Comparison of ENCODE assay signal across 8 cellular contexts in genomic region chr10:98135222-98135899, GRCh38. TPM values are rescaled to one million over a fixed set of nuclear protein-coding genes. Genes with fewer than 3 reads are reported as not detected.
A peak's percentile ranks its signal among the peaks of the same experiment; 100 is the strongest.
DNase-seq lines count a peak whose midpoint lies in the region; ATAC-seq, FAIRE-seq and TF ChIP-seq lines count a peak whose summit lies in the region.

No MANE protein-coding gene starts in this region.

- peak overlapping the region; percentile 100 for H2AFZ ChIP-seq in K562 (ENCODE audit: low read depth, low read length)

- H3K36me3 ChIP-seq in K562 (ENCODE audit: control insufficient read depth, insufficient read depth, low read length): no peaks in the 10 kb centered on the region; the same call in 2 of the 3 replicates
- H3K36me3 ChIP-seq in upper lobe of left lung: no peaks in the 10 kb centered on the region

- POLR2A ChIA-PET in K562 (lab: Yijun Ruan, JAX): no interaction called here

- under 1% methylated on average over 12 of the region's 13 CpGs for whole genome bisulfite sequencing in K562 (ENCODE audit: insufficient coverage, low coverage, missing lambda C conversion rate)
- 9 to 14% methylated on average over 13 of the region's 13 CpGs for WGBS in lower leg skin, 2 donors
- 20 to 30% methylated on average over 10 to 13 of the region's 13 CpGs for WGBS in upper lobe of left lung, 2 donors

- H3K9me1 ChIP-seq in K562 (ENCODE audit: control insufficient read depth, insufficient read depth, low read length): no peaks in the 10 kb centered on the region

- peak overlapping the region; percentile 76 for H3K4me2 ChIP-seq in K562 (ENCODE audit: insufficient read depth, low read length)

- ATAC-seq in GM18499 (IDR thresholded peaks at IDR 0.05; ENCODE audit: insufficient read depth, unreplicated experiment): peak; percentile 3
- ATAC-seq in HG02938 (IDR thresholded peaks at IDR 0.05; ENCODE audit: unreplicated experiment): peak; percentile 0
- ATAC-seq in K562: peak; percentile 30; the same call in 2 of the 3 replicates
- no peak for ATAC-seq in upper lobe of left lung (ENCODE audit: low FRiP score in 2 of 2)
- no peak for ATAC-seq in HG02588 (IDR thresholded peaks at IDR 0.05; ENCODE audit: unreplicated experiment)

- peak overlapping the region; percentile 77 for H3K27ac ChIP-seq in K562 (ENCODE audit: extremely low read depth, low read depth, low read length)
- peak overlapping the region; percentile 91 to 96 (median 92) for H3K27ac ChIP-seq in upper lobe of left lung

- H3K79me2 ChIP-seq in K562 (ENCODE audit: control insufficient read depth, insufficient read depth, low read length): peaks cover 58% of the 10 kb centered on the region

- no peak for DNase-seq in K562 (ENCODE audit: extremely low read depth in 1 of 4, low spot score in 3 of 4)
- DNase-seq in lower leg skin (ENCODE audit: low spot score in 2 of 2): peak in 1 of 2 donors; percentile 24
- DNase-seq in upper lobe of left lung: no peak
- no peak for DNase-seq in NCI-H2107 (lab: John Stamatoyannopoulos, UW)
- DNase-seq in NCI-H187 (lab: John Stamatoyannopoulos, UW): no peak

- no peak for TF ChIP-seq RAD21 in K562 (CRISPR knock-in tag; conservative IDR thresholded peaks at IDR 0.05 in 1 of 2, IDR thresholded peaks at IDR 0.05 in 1 of 2)

- intact Hi-C loops in K562 (cut with micrococcal nuclease) (no loop called here), lower leg skin (cut with DNase I; ENCODE audit: low total_unique reads) (no loop called here)

- H3K4me1 ChIP-seq in K562 (replicated peaks in 1 of 2; ENCODE audit: control insufficient read depth in 2 of 2, insufficient read depth in 2 of 2, low read length in 2 of 2) (peaks cover 4 to 12% of the 10 kb centered on the region in 2 experiments; a peak in 3 of 5 replicates), upper lobe of left lung (peaks cover 9 to 44% (median 28%) of the 10 kb centered on the region in 4 donors)

- BruUV-seq in K562 (replicated peaks; lab: Mats Ljungman, UMichigan): TSS peak; percentile 52

- TF ChIP-seq POLR2A in K562 (conservative IDR thresholded peaks at IDR 0.05): no peak
- TF ChIP-seq POLR2A in lower leg skin (IDR thresholded peaks at IDR 0.05): no peak
- TF ChIP-seq POLR2A in upper lobe of left lung (IDR thresholded peaks at IDR 0.05): no peak

- no peaks in the 10 kb centered on the region for H4K20me1 ChIP-seq in K562 (replicated peaks; ENCODE audit: control insufficient read depth, insufficient read depth, low read length)

- no peak for TF ChIP-seq EP300 in K562 (IDR thresholded peaks at IDR 0.05; ENCODE audit: low read length)
- TF ChIP-seq EP300 in upper lobe of left lung (IDR thresholded peaks at IDR 0.05): no peak

- no peak for TF ChIP-seq CTCF in K562 (IDR thresholded peaks at IDR 0.05 in 2 of 3, conservative IDR thresholded peaks at IDR 0.05 in 1 of 3; ENCODE audit: insufficient read depth in 2 of 3, low read depth in 1 of 3, low read length in 3 of 3)
- no peak for TF ChIP-seq CTCF in lower leg skin (IDR thresholded peaks at IDR 0.05)
- TF ChIP-seq CTCF in upper lobe of left lung (IDR thresholded peaks at IDR 0.05): no peak

- peak overlapping the region; percentile 76 to 96 for H3K9ac ChIP-seq in K562 (ENCODE audit: insufficient read depth in 1 of 2, low read depth in 2 of 2, low read length in 2 of 2)

- H3K4me3 ChIP-seq in K562 (peak overlapping the region; percentile 86), lower leg skin (ENCODE audit: low read depth, poor library complexity, severe bottlenecking) (peak overlapping the region; percentile 96), upper lobe of left lung (peak overlapping the region; percentile 59 to 93 (median 73))

- CTCF ChIA-PET in K562 (lab: Yijun Ruan, JAX; ENCODE audit: low intra/inter-chr PET ratio): no interaction called here

- in situ Hi-C loops in K562 (cut with MboI): no loop called here

- H3K27me3 ChIP-seq in K562 (ENCODE audit: control insufficient read depth in 2 of 2, insufficient read depth in 2 of 2, low read length in 2 of 2) (no peaks in the 10 kb centered on the region), upper lobe of left lung (no peaks in the 10 kb centered on the region)

- no peak for FAIRE-seq in K562 (lab: Jason Lieb, UNC)

- no peaks in the 10 kb centered on the region for H3K9me3 ChIP-seq in K562 (replicated peaks; ENCODE audit: control insufficient read depth, insufficient read depth, low read depth, low read length)
- no peaks in the 10 kb centered on the region for H3K9me3 ChIP-seq in upper lobe of left lung

TF ChIP-seq in K562, 482 proteins besides CTCF, POLR2A, EP300 and RAD21:
- TF ChIP-seq ZNF717 (CRISPR knock-in tag; IDR thresholded peaks at IDR 0.05) (no peak), RBM25 (IDR thresholded peaks at IDR 0.05; ENCODE audit: low read depth, low read length, severe bottlenecking) (peak; percentile 30), BCOR (IDR thresholded peaks at IDR 0.05) (peak; percentile 16; the same call in 1 of the 2 replicates), KDM1A (IDR thresholded peaks at IDR 0.05) (0 out of 4 replicates have a peak, but pooled peaks of 1 of the 2 experiments have one; percentile 23), MED1 (CRISPR knock-in tag; IDR thresholded peaks at IDR 0.05; ENCODE audit: borderline replicate concordance) (no peak)

RNA-seq across cellular contexts. Expression of gene R3HCC1L, which starts 0.9 kb away (rescaled TPM):
- 9.2 and 31.2 TPM in 2 replicates for total RNA-seq in K562 (2011; cell fraction: chromatin; rRNA removed; ENCODE audit: low replicate concordance)
- 5.7 and 8.3 TPM in 2 replicates for total RNA-seq in K562 (2011; cell fraction: nucleolus; rRNA removed)
- 10.9 and 15.3 TPM in 2 replicates for total RNA-seq in K562 (2011; cell fraction: nucleoplasm; rRNA removed)
- total RNA-seq in K562 (2014; rRNA removed): 10.9 and 12.9 TPM in 2 replicates
- total RNA-seq in K562 (2014; rRNA removed; fragmentation: Illumina TruSeq; extraction: Trizol): 15.4 and 15.9 TPM in 2 replicates
- total RNA-seq in K562 (2015; rRNA removed; fragmentation: Illumina TruSeq; extraction: Trizol): 14.0 and 14.7 TPM in 2 replicates
- total RNA-seq in K562 (2021): 8.9 and 9.3 TPM in 2 replicates
- 10.7 and 12.6 TPM in 2 replicates for polyA plus RNA-seq in K562 (2011; rRNA removed)
- 3.3 and 7.6 TPM in 2 replicates for polyA plus RNA-seq in K562 (2011; cell fraction: cytosol; rRNA removed)
- 10.1 and 10.9 TPM in 2 replicates for polyA plus RNA-seq in K562 (2011; cell fraction: nucleus; rRNA removed)
- polyA plus RNA-seq in K562 (2012): 8.2 and 9.1 TPM in 2 replicates
- 11.4 and 13.8 TPM in 2 replicates for polyA plus RNA-seq in K562 (2014; fragmentation: Illumina TruSeq; extraction: Trizol)
- 10 to 100 TPM in 1 of 2 experiments, 1 to 10 TPM in 1; 9.1 to 17.8 TPM for polyA plus RNA-seq in K562 (2014; fragmentation: Nextera tagmentation; extraction: Ambion mirVana)
- 9.5 and 11.3 TPM in 2 replicates for polyA plus RNA-seq in K562 (2014; rRNA removed)
- 28.8 and 35.1 TPM in 2 replicates for polyA minus RNA-seq in K562 (2011; rRNA and poly(A)+ RNA removed)
- polyA minus RNA-seq in K562 (2011; cell fraction: cytosol; rRNA and poly(A)+ RNA removed): 6.2 and 7.6 TPM in 2 replicates
- 12.1 and 20.0 TPM in 2 replicates for polyA minus RNA-seq in K562 (2011; cell fraction: nucleus; rRNA and poly(A)+ RNA removed)
- total RNA-seq in lower leg skin: 10 to 100 TPM; 12.1 to 23.6 (median 16.7) TPM
- total RNA-seq in upper lobe of left lung: 10 to 100 TPM; 13.2 to 24.1 (median 16.3) TPM

Comparison
In these comparisons a context has a peak if more than half of its experiments do, and no peak if none do; other contexts are left out.
1. ATAC-seq: peak in GM18499 (single experiment), HG02938 (single experiment) and K562 (single experiment); none in upper lobe of left lung (0 of 2) and HG02588 (single experiment).
2. Peak in every context shown above with its lines, with median percentiles within 50 percentile points of each other: H3K4me3 ChIP-seq.